In the genomic region with DNA sequence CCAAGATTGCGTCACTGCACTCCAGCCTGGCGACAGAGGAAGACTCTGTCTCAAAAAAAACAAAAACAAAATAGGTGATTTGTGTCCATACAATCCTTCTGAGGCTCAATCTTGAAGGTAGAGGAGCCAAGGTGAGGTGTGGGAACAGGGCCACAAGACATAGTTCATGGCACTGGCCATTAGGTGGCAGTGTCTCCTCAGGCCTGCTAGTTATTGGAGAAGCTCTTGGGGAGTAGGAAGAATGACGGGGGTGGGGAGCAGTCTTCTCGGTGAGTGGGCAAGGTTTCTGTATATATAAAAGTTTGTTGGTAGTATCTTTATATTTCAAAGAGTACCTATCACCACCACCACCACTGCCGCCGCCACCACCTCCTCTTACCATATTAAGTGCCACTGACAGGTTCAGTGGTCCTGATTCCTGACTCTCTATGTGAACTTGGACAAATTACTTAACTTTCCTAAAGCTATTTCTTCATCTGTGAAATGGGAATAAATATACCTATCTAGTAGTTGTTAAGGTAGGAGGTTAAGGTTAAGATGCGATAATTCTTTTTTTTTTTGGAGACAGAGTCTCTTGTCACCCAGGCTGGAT, we compare ENCODE assay signal across 8 cellular contexts. TPM values are rescaled to one million over a fixed set of nuclear protein-coding genes. Genes with fewer than 3 reads are reported as not detected.
DNase-seq lines count a peak whose midpoint lies in the region; ATAC-seq, FAIRE-seq and TF ChIP-seq lines count a peak whose summit lies in the region.

No MANE protein-coding gene starts in this region.

- no peak overlapping the region for H3K27ac ChIP-seq in left lung

- peak; percentile 86 for ATAC-seq in GM21737 (IDR thresholded peaks at IDR 0.05; ENCODE audit: unreplicated experiment)
- peak; percentile 97 for ATAC-seq in left lung

- intact Hi-C loops in left lung (cut with DNase I), result no loop called here

- DNase-seq in DMS153 treated with DMSO at 0.1 percent for 48 hours (lab: John Stamatoyannopoulos, UW; ENCODE audit: unreplicated experiment) (peak; percentile 28), DMS153 (lab: John Stamatoyannopoulos, UW) (no peak), KG1 (lab: John Stamatoyannopoulos, UW) (peak; percentile 34), bronchial epithelial cell (ENCODE audit: low read depth) (peak; percentile 65), left lung (peak in 1 of 2 donors; percentile 49)
- DNase-seq in activated CD4-positive, CD25-positive, alpha-beta regulatory T cell (lab: John Stamatoyannopoulos, UW), result peak in 3 of 4 experiments; percentile 10 to 48 (median 20)
- DNase-seq in stimulated activated CD8-positive, alpha-beta memory T cell treated with anti-CD3 and anti-CD28 coated beads, Interleukin-15, amount 100 ng/mL, for 1 hour (ENCODE audit: low read depth), result peak; percentile 41

- H3K4me1 ChIP-seq in left lung, result peaks cover 0 to 38% of the 10 kb centered on the region in 2 donors

- TF ChIP-seq CTCF in bronchial epithelial cell (IDR thresholded peaks at IDR 0.05; ENCODE audit: insufficient read depth, low read length, severe bottlenecking) (peak; percentile 80), left lung (IDR thresholded peaks at IDR 0.05) (peak; percentile 61)

- H3K4me3 ChIP-seq in bronchial epithelial cell (ENCODE audit: low read depth, low read length) (no peak overlapping the region), left lung (no peak overlapping the region)

- H3K27me3 ChIP-seq in bronchial epithelial cell (ENCODE audit: control insufficient read depth, insufficient read depth, low read length) (no peaks in the 10 kb centered on the region), left lung (no peaks in the 10 kb centered on the region)

- no peaks in the 10 kb centered on the region for H3K9me3 ChIP-seq in left lung

- FAIRE-seq in bronchial epithelial cell (lab: Jason Lieb, UNC), result no peak

- H3K36me3 ChIP-seq in bronchial epithelial cell (ENCODE audit: control insufficient read depth, insufficient read depth, low read length) (no peaks in the 10 kb centered on the region), left lung (no peaks in the 10 kb centered on the region)

RNA-seq across cellular contexts. Expression of a gene that starts 24.0 kb away (rescaled TPM):
- total RNA-seq in bronchial epithelial cell (22.4 and 25.2 TPM in 2 replicates), left lung (10 to 100 TPM; 56.5 to 65.5 TPM)
